ENCODE assay signal across 29 cellular contexts in genomic region chr21:37527716-37528115, GRCh38.
"Had no signal": no experiment of that assay in that cellular context is flagged by ENCODE, and none has a peak within 500 bp of the region (broad histone marks: within the 10 kb centered on the region; RNA-seq: fewer than 3 reads in every experiment).

No MANE protein-coding gene starts in this region.

- H3K27me3 ChIP-seq: colonic mucosa, dorsolateral prefrontal cortex, gastrocnemius medialis, gastroesophageal sphincter, hepatocyte had no signal

- H3K79me2 ChIP-seq: hepatocyte had no signal

- H3K9me3 Mint-ChIP-seq: dendritic cell treated with granulocyte-macrophage colony-stimulating factor and Interleukin-4, amounts not matched to agents 40 ng/mL and 50 ng/mL, for 4 days; effector memory CD8-positive, alpha-beta T cell had no signal

- DNase-seq: colonic mucosa; cortex of kidney; dermis blood vessel endothelial cell; dorsolateral prefrontal cortex; effector CD4-positive, alpha-beta T cell; effector CD8-positive, alpha-beta T cell; effector memory CD4-positive, alpha-beta T cell; effector memory CD8-positive, alpha-beta T cell; endodermal cell; erythroblast; esophagus squamous epithelium; foreskin fibroblast; foreskin keratinocyte; foreskin melanocyte; gastrocnemius medialis; glutamatergic neuron; head of caudate nucleus; heart left ventricle; heart right ventricle had no signal

- H3K4me2 ChIP-seq: hepatocyte had no signal

- H3K27ac Mint-ChIP-seq: dendritic cell treated with granulocyte-macrophage colony-stimulating factor and Interleukin-4, amounts not matched to agents 40 ng/mL and 50 ng/mL, for 4 days; effector memory CD8-positive, alpha-beta T cell; endodermal cell had no signal

- ATAC-seq: effector memory CD8-positive, alpha-beta T cell; esophagus mucosa; foreskin keratinocyte; gastrocnemius medialis; gastroesophageal sphincter; heart left ventricle; heart right ventricle had no signal

- FAIRE-seq: colon, endometrium, endothelial cell of umbilical vein, frontal cortex had no signal

- H3K4me1 ChIP-seq: colonic mucosa had no signal

- H3K4me3 Mint-ChIP-seq: dendritic cell treated with granulocyte-macrophage colony-stimulating factor and Interleukin-4, amounts not matched to agents 40 ng/mL and 50 ng/mL, for 4 days; effector memory CD8-positive, alpha-beta T cell; endodermal cell had no signal

- H2AFZ ChIP-seq: hepatocyte had no signal

- H3K4me3 ChIP-seq: colonic mucosa, coronary artery, dorsolateral prefrontal cortex, esophagus squamous epithelium, gastrocnemius medialis, gastroesophageal sphincter, heart left ventricle, heart right ventricle, hepatocyte had no signal

- H3K27ac ChIP-seq: colonic mucosa, coronary artery, dorsolateral prefrontal cortex, epithelial cell of prostate, esophagus squamous epithelium, foreskin keratinocyte, gastrocnemius medialis, gastroesophageal sphincter, heart left ventricle, heart right ventricle, hepatocyte had no signal

- H3K9me3 ChIP-seq: colonic mucosa, esophagus squamous epithelium, gastrocnemius medialis, gastroesophageal sphincter, heart left ventricle, heart right ventricle had no signal

- H3K36me3 ChIP-seq: colonic mucosa, esophagus squamous epithelium, gastrocnemius medialis, gastroesophageal sphincter, heart left ventricle, heart right ventricle had no signal
